ENCODE assay signal across 17 cellular contexts in genomic region chr17:80960037-80960796, GRCh38. TPM values are rescaled to one million over a fixed set of nuclear protein-coding genes. Genes with fewer than 3 reads are reported as not detected.
DNase-seq lines count a peak whose midpoint lies in the region; ATAC-seq, FAIRE-seq and TF ChIP-seq lines count a peak whose summit lies in the region.
"Had no signal": no experiment of that assay in that cellular context is flagged by ENCODE, and none has a peak within 500 bp of the region (broad histone marks: within the 10 kb centered on the region; RNA-seq: fewer than 3 reads in every experiment).

No MANE protein-coding gene starts in this region.

- no peaks in the 10 kb centered on the region for H4K20me1 ChIP-seq in HepG2 (ENCODE audit: insufficient read depth, low read length)
- H4K20me1 ChIP-seq in osteoblast (ENCODE audit: insufficient read depth, low read length), result no peaks in the 10 kb centered on the region

- TF ChIP-seq RAD21 in HepG2 (CRISPR knock-in tag; IDR thresholded peaks at IDR 0.05), result no peak

- H3K27ac Mint-ChIP-seq in stimulated activated memory B cell treated with anti-CD40 and anti-IgM and Interleukin-4, amounts not matched to agents 10 μg/mL and 1 μg/mL and 100 μg/mL, for 72 hours, result peak overlapping the region; percentile 35
- no peak overlapping the region for H3K27ac Mint-ChIP-seq in osteocyte (ENCODE audit: unreplicated experiment)
- H3K27ac Mint-ChIP-seq: activated CD4-positive, alpha-beta memory T cell treated with anti-CD3 and anti-CD28 coated beads, Interleukin-2, amount 10 ng/mL, durations not matched to agents 7 days and 5 days; activated T-helper 2 cell treated with anti-CD3 and anti-CD28 coated beads, Interferon-gamma antibody, Interleukin-2, Interleukin-4, amounts not matched to agents 10 μg/mL and 5 μg/mL and 100 μg/mL, durations not matched to agents 14 hours and 24 hours and 36 hours; endodermal cell had no signal

- H3K79me2 ChIP-seq in HepG2 (ENCODE audit: insufficient read depth, low read length) (no peaks in the 10 kb centered on the region), osteoblast (ENCODE audit: insufficient read depth, low read length) (no peaks in the 10 kb centered on the region)

- H3K9me3 ChIP-seq in colonic mucosa, result no peaks in the 10 kb centered on the region
- no peaks in the 10 kb centered on the region for H3K9me3 ChIP-seq in HepG2 (ENCODE audit: low read length)
- no peaks in the 10 kb centered on the region for H3K9me3 ChIP-seq in osteoblast (ENCODE audit: low read depth, low read length)
- H3K9me3 ChIP-seq: Caco-2, SK-N-SH had no signal

- H3K27ac ChIP-seq in colonic mucosa, result peak overlapping the region; percentile 53
- H3K27ac ChIP-seq in HepG2 (ENCODE audit: extremely low read length, insufficient read depth, low read length), result no peak overlapping the region
- no peak overlapping the region for H3K27ac ChIP-seq in osteoblast (ENCODE audit: low read depth, low read length)

- WGBS in HepG2 (ENCODE audit: low lambda C conversion rate), result 98% methylated on average over 10 of the region's 24 CpGs

- intact Hi-C loops in colonic mucosa (cut with DNase I), result no loop called here
- intact Hi-C loops in HepG2 (cut with micrococcal nuclease; ENCODE audit: unreplicated experiment), result no loop called here

- H3K4me1 ChIP-seq in colonic mucosa (no peaks in the 10 kb centered on the region), HepG2 (ENCODE audit: insufficient read depth, low read length) (no peaks in the 10 kb centered on the region), osteoblast (ENCODE audit: insufficient read depth, low read length) (no peaks in the 10 kb centered on the region)

- H3K4me3 ChIP-seq in colonic mucosa (no peak overlapping the region), HepG2 (replicated peaks in 1 of 3; ENCODE audit: insufficient read depth in 1 of 3, low read depth in 2 of 3, low read length in 3 of 3) (no peak overlapping the region), osteoblast (ENCODE audit: insufficient read depth, low read length) (no peak overlapping the region)

- no peak for TF ChIP-seq CTCF in colonic mucosa (IDR thresholded peaks at IDR 0.05)
- TF ChIP-seq CTCF in HepG2 (CRISPR knock-in tag; IDR thresholded peaks at IDR 0.05), result no peak
- no peak for TF ChIP-seq CTCF in osteoblast (IDR thresholded peaks at IDR 0.05; ENCODE audit: extremely low read depth, low read depth, low read length)
- TF ChIP-seq CTCF in osteocyte (IDR thresholded peaks at IDR 0.05), result no peak

- H3K9me3 Mint-ChIP-seq in stimulated activated memory B cell treated with anti-CD40 and anti-IgM and Interleukin-4, amounts not matched to agents 10 μg/mL and 1 μg/mL and 100 μg/mL, for 72 hours, result no peaks in the 10 kb centered on the region
- no peaks in the 10 kb centered on the region for H3K9me3 Mint-ChIP-seq in osteocyte (ENCODE audit: unreplicated experiment)
- H3K9me3 Mint-ChIP-seq: activated CD4-positive, alpha-beta memory T cell treated with anti-CD3 and anti-CD28 coated beads, Interleukin-2, amount 10 ng/mL, durations not matched to agents 7 days and 5 days; activated T-helper 2 cell treated with anti-CD3 and anti-CD28 coated beads, Interferon-gamma antibody, Interleukin-2, Interleukin-4, amounts not matched to agents 10 μg/mL and 5 μg/mL and 100 μg/mL, durations not matched to agents 14 hours and 24 hours and 36 hours; endodermal cell; stimulated activated effector memory CD8-positive, alpha-beta T cell treated with anti-CD3 and anti-CD28 coated beads, Interleukin-12 subunit alpha, Interleukin-12 subunit beta, amount 100 ng/mL, for 72 hours had no signal

- TF ChIP-seq EP300 in HepG2 (IDR thresholded peaks at IDR 0.05; ENCODE audit: low read depth in 2 of 2, low read length in 2 of 2) (no peak), HepG2 (CRISPR knock-in tag; IDR thresholded peaks at IDR 0.05; ENCODE audit: borderline replicate concordance) (no peak)

- H3K4me1 Mint-ChIP-seq in stimulated activated memory B cell treated with anti-CD40 and anti-IgM and Interleukin-4, amounts not matched to agents 10 μg/mL and 1 μg/mL and 100 μg/mL, for 72 hours, result peaks cover 2% of the 10 kb centered on the region
- peaks cover 40% of the 10 kb centered on the region for H3K4me1 Mint-ChIP-seq in osteocyte (ENCODE audit: unreplicated experiment)
- H3K4me1 Mint-ChIP-seq: activated CD4-positive, alpha-beta memory T cell treated with anti-CD3 and anti-CD28 coated beads, Interleukin-2, amount 10 ng/mL, durations not matched to agents 7 days and 5 days; endodermal cell; stimulated activated effector memory CD8-positive, alpha-beta T cell treated with anti-CD3 and anti-CD28 coated beads, Interleukin-12 subunit alpha, Interleukin-12 subunit beta, amount 100 ng/mL, for 72 hours had no signal

- no peak for ATAC-seq in HepG2
- no peak for ATAC-seq in stimulated activated memory B cell treated with anti-CD40 and anti-IgM and Interleukin-4, amounts not matched to agents 10 μg/mL and 1 μg/mL and 100 μg/mL, for 72 hours
- ATAC-seq: stimulated activated effector memory CD8-positive, alpha-beta T cell treated with anti-CD3 and anti-CD28 coated beads, Interleukin-12 subunit alpha, Interleukin-12 subunit beta, amount 100 ng/mL, for 72 hours had no signal

- TF ChIP-seq POLR2A in HepG2 (IDR thresholded peaks at IDR 0.05; ENCODE audit: insufficient read depth in 1 of 2, low read depth in 2 of 2, low read length in 2 of 2), result no peak

- H2AFZ ChIP-seq in HepG2 (ENCODE audit: low read length), result no peak overlapping the region
- no peak overlapping the region for H2AFZ ChIP-seq in osteoblast (ENCODE audit: low read length)

- DNase-seq in HTR-8/SVneo (ENCODE audit: insufficient read length, low spot score) (no peak), colonic mucosa (no peak), HepG2 (ENCODE audit: low spot score) (no peak), osteoblast (ENCODE audit: insufficient read length, low spot score, missing footprints) (no peak), osteocyte (ENCODE audit: extremely low spot score, unreplicated experiment) (no peak), COLO829 (ENCODE audit: low spot score) (no peak)
- no peak for DNase-seq in stimulated activated CD8-positive, alpha-beta memory T cell treated with anti-CD3 and anti-CD28 coated beads, Interleukin-4, amount 100 ng/mL, for 48 hours
- DNase-seq: activated CD4-positive, alpha-beta memory T cell treated with anti-CD3 and anti-CD28 coated beads, Interleukin-2, amount 10 ng/mL, durations not matched to agents 7 days and 5 days; Caco-2; endodermal cell; GF-D8; NCI-H2171; stimulated activated CD4-positive, alpha-beta T cell treated with anti-CD3 and anti-CD28 coated beads, Interleukin-4, amount 100 ng/mL, for 24 hours had no signal

- no peaks in the 10 kb centered on the region for H3K27me3 ChIP-seq in colonic mucosa
- no peaks in the 10 kb centered on the region for H3K27me3 ChIP-seq in HepG2 (ENCODE audit: control insufficient read depth in 1 of 2, insufficient read depth in 2 of 2, low read length in 2 of 2)
- no peaks in the 10 kb centered on the region for H3K27me3 ChIP-seq in osteoblast (ENCODE audit: insufficient read depth, low read length)

- in situ Hi-C loops in HepG2 (cut with HindIII; ENCODE audit: extremely low pct_ligation_motif_present, low pct_unique_long_range_greater_than_20kb), result no loop called here

- POLR2A ChIA-PET in HepG2 (lab: Yijun Ruan, JAX), result no interaction called here

- H3K9ac ChIP-seq in colonic mucosa (ENCODE audit: low read depth in 2 of 2, low read length in 2 of 2), result peak overlapping the region in 1 of 2 donors; percentile 26
- no peak overlapping the region for H3K9ac ChIP-seq in HepG2 (ENCODE audit: insufficient read depth, low read depth, low read length)
- H3K9ac ChIP-seq: SK-N-SH had no signal

- peak; percentile 63 for FAIRE-seq in HTR-8/SVneo (lab: Jason Lieb, UNC)
- no peak for FAIRE-seq in HepG2 (lab: Jason Lieb, UNC)

- H3K4me2 ChIP-seq in HepG2 (ENCODE audit: low read depth, low read length), result no peak overlapping the region
- H3K4me2 ChIP-seq in osteoblast (ENCODE audit: insufficient read depth, low read length), result no peak overlapping the region

- no TSS peak for BruUV-seq in HepG2 (replicated peaks; lab: Mats Ljungman, UMichigan)

- no peaks in the 10 kb centered on the region for H3K27me3 Mint-ChIP-seq in stimulated activated memory B cell treated with anti-CD40 and anti-IgM and Interleukin-4, amounts not matched to agents 10 μg/mL and 1 μg/mL and 100 μg/mL, for 72 hours
- H3K27me3 Mint-ChIP-seq in osteocyte (ENCODE audit: unreplicated experiment), result no peaks in the 10 kb centered on the region
- H3K27me3 Mint-ChIP-seq: activated CD4-positive, alpha-beta memory T cell treated with anti-CD3 and anti-CD28 coated beads, Interleukin-2, amount 10 ng/mL, durations not matched to agents 7 days and 5 days had no signal

- H3K36me3 Mint-ChIP-seq in stimulated activated memory B cell treated with anti-CD40 and anti-IgM and Interleukin-4, amounts not matched to agents 10 μg/mL and 1 μg/mL and 100 μg/mL, for 72 hours, result peaks cover 23% of the 10 kb centered on the region
- peaks cover 7% of the 10 kb centered on the region for H3K36me3 Mint-ChIP-seq in osteocyte (ENCODE audit: unreplicated experiment)

- CTCF ChIA-PET in HepG2 (lab: Yijun Ruan, JAX; ENCODE audit: low intra/inter-chr PET ratio, low total read pairs), result no interaction called here

- H3K36me3 ChIP-seq in colonic mucosa, result no peaks in the 10 kb centered on the region
- H3K36me3 ChIP-seq in HepG2 (replicated peaks in 1 of 2; ENCODE audit: control insufficient read depth in 1 of 2, insufficient read depth in 2 of 2, low read length in 2 of 2), result peaks cover 9% of the 10 kb centered on the region in 2 experiments; a peak in 3 of 5 replicates
- peaks cover 2% of the 10 kb centered on the region for H3K36me3 ChIP-seq in osteoblast (ENCODE audit: insufficient read depth, low read length)

- no peak overlapping the region for H3K4me3 Mint-ChIP-seq in stimulated activated memory B cell treated with anti-CD40 and anti-IgM and Interleukin-4, amounts not matched to agents 10 μg/mL and 1 μg/mL and 100 μg/mL, for 72 hours
- no peak overlapping the region for H3K4me3 Mint-ChIP-seq in osteocyte (ENCODE audit: unreplicated experiment)
- H3K4me3 Mint-ChIP-seq: activated CD4-positive, alpha-beta memory T cell treated with anti-CD3 and anti-CD28 coated beads, Interleukin-2, amount 10 ng/mL, durations not matched to agents 7 days and 5 days; endodermal cell; stimulated activated effector memory CD8-positive, alpha-beta T cell treated with anti-CD3 and anti-CD28 coated beads, Interleukin-12 subunit alpha, Interleukin-12 subunit beta, amount 100 ng/mL, for 72 hours had no signal

RNA-seq across cellular contexts. Expression of gene CHMP6, which starts 31.4 kb away (rescaled TPM):
- total RNA-seq in colonic mucosa, result 10 to 100 TPM; 29.1 to 43.5 TPM
- 24.2 and 24.6 TPM in 2 replicates for total RNA-seq in HepG2 (2016; rRNA removed; fragmentation: Illumina TruSeq; extraction: Trizol)
- 5.9 and 6.6 TPM in 2 replicates for total RNA-seq in HepG2 (2016; cell fraction: cytosol; rRNA removed; fragmentation: Illumina TruSeq; extraction: Trizol; ENCODE audit: low read depth)
- 24.5 and 25.5 TPM in 2 replicates for total RNA-seq in HepG2 (2016; cell fraction: insoluble cytoplasmic fraction; rRNA removed; fragmentation: Illumina TruSeq; extraction: Trizol)
- total RNA-seq in HepG2 (2016; cell fraction: membrane; rRNA removed; fragmentation: Illumina TruSeq; extraction: Trizol), result 14.7 and 15.5 TPM in 2 replicates
- total RNA-seq in HepG2 (2016; cell fraction: nucleus; rRNA removed; fragmentation: Illumina TruSeq; extraction: Trizol), result 12.8 and 13.9 TPM in 2 replicates
- polyA plus RNA-seq in HepG2 (2011; rRNA removed), result 11.1 and 17.7 TPM in 2 replicates
- 14.2 and 21.6 TPM in 2 replicates for polyA plus RNA-seq in HepG2 (2011; cell fraction: cytosol; rRNA removed)
- polyA plus RNA-seq in HepG2 (2011; cell fraction: nucleus; rRNA removed), result 31.7 and 32.3 TPM in 2 replicates
- polyA plus RNA-seq in HepG2 (2012), result 10.1 and 14.6 TPM in 2 replicates
- polyA plus RNA-seq in HepG2 (2016; cell fraction: cytosol; fragmentation: Illumina TruSeq; extraction: Trizol; ENCODE audit: low read depth), result 8.4 and 9.7 TPM in 2 replicates
- polyA plus RNA-seq in HepG2 (2016; cell fraction: insoluble cytoplasmic fraction; fragmentation: Illumina TruSeq; extraction: Trizol; ENCODE audit: low read depth), result 42.4 and 45.1 TPM in 2 replicates
- 14.8 and 17.6 TPM in 2 replicates for polyA plus RNA-seq in HepG2 (2016; cell fraction: membrane; fragmentation: Illumina TruSeq; extraction: Trizol; ENCODE audit: low read depth)
- 34.7 and 37.8 TPM in 2 replicates for polyA plus RNA-seq in HepG2 (2016; cell fraction: nucleus; fragmentation: Illumina TruSeq; extraction: Trizol; ENCODE audit: insufficient read depth, low read depth)
- 6.7 and 18.8 TPM in 2 replicates for polyA minus RNA-seq in HepG2 (2011; rRNA and poly(A)+ RNA removed; ENCODE audit: low replicate concordance)
- 8.2 and 11.1 TPM in 2 replicates for polyA minus RNA-seq in HepG2 (2011; cell fraction: cytosol; rRNA and poly(A)+ RNA removed)
- 20.0 and 22.4 TPM in 2 replicates for polyA minus RNA-seq in HepG2 (2011; cell fraction: nucleus; rRNA and poly(A)+ RNA removed)
- total RNA-seq in osteoblast, result 21.4 and 21.8 TPM in 2 replicates
- 31.1 and 35.9 TPM in 2 replicates for total RNA-seq in osteocyte
